Comparison of ENCODE assay signal across 17 cellular contexts in genomic region chr15:58608129-58608590, GRCh38.
A peak's percentile ranks its signal among the peaks of the same experiment; 100 is the strongest.
DNase-seq lines count a peak whose midpoint lies in the region; ATAC-seq and TF ChIP-seq lines count a peak whose summit lies in the region.
"Had no signal": no experiment of that assay in that cellular context is flagged by ENCODE, and none has a peak within 500 bp of the region (broad histone marks: within the 10 kb centered on the region; RNA-seq: fewer than 3 reads in every experiment).

No MANE protein-coding gene starts in this region.

- H3K36me3 ChIP-seq in CD4-positive, alpha-beta memory T cell (ENCODE audit: insufficient read depth, low read length): no peaks in the 10 kb centered on the region
- H3K36me3 ChIP-seq in brain microvascular endothelial cell (replicated peaks): peaks cover 10% of the 10 kb centered on the region
- H3K36me3 ChIP-seq: right lobe of liver had no signal

- peak; percentile 80 for ATAC-seq in omental fat pad (ENCODE audit: low FRiP score)
- ATAC-seq: esophagus mucosa, Right ventricle myocardium inferior had no signal

- H3K27ac ChIP-seq in CD4-positive, alpha-beta memory T cell (ENCODE audit: low read depth, low read length): peak overlapping the region; percentile 25
- H3K27ac ChIP-seq in brain microvascular endothelial cell: peak overlapping the region; percentile 31
- H3K27ac ChIP-seq: right lobe of liver, WERI-Rb-1 had no signal

- no peaks in the 10 kb centered on the region for H3K9me3 ChIP-seq in CD4-positive, alpha-beta memory T cell (ENCODE audit: control insufficient read depth in 1 of 2, low read length in 2 of 2)
- H3K9me3 ChIP-seq: right lobe of liver had no signal

- H3K27me3 ChIP-seq in CD4-positive, alpha-beta memory T cell (ENCODE audit: insufficient read depth, low read length): no peaks in the 10 kb centered on the region
- H3K27me3 ChIP-seq in brain microvascular endothelial cell (replicated peaks): no peaks in the 10 kb centered on the region
- H3K27me3 ChIP-seq: right lobe of liver had no signal

- H3K4me1 Mint-ChIP-seq in CD4-positive, alpha-beta memory T cell: peaks cover 16 to 29% (median 21%) of the 10 kb centered on the region in 4 donors

- peaks cover 0 to 3% (median 0%) of the 10 kb centered on the region in 8 donors for H3K9me3 Mint-ChIP-seq in CD4-positive, alpha-beta memory T cell

- H3K27me3 Mint-ChIP-seq in CD4-positive, alpha-beta memory T cell: no peaks in the 10 kb centered on the region

- peak overlapping the region; percentile 51 to 88 (median 70) for H3K27ac Mint-ChIP-seq in CD4-positive, alpha-beta memory T cell

- CTCF ChIA-PET in CD4-positive, alpha-beta memory T cell (lab: Charles Lee; ENCODE audit: partially characterized antibody): no interaction called here

- intact Hi-C loops in CD4-positive, alpha-beta memory T cell (cut with micrococcal nuclease): no loop called here

- peak in 4 of 5 donors; percentile 6 to 43 (median 28) for DNase-seq in CD4-positive, alpha-beta memory T cell
- DNase-seq in LHCN-M2 (ENCODE audit: low read depth) (peak; percentile 19), brain microvascular endothelial cell (peak; percentile 40), omental fat pad (ENCODE audit: low spot score) (no peak), DMS114 treated with DMSO at 0.1 percent for 48 hours (lab: John Stamatoyannopoulos, UW; ENCODE audit: unreplicated experiment) (no peak), NCI-H2107 (lab: John Stamatoyannopoulos, UW) (no peak), SK-N-DZ (ENCODE audit: low spot score) (no peak)
- DNase-seq: caudate nucleus, GOT3, islet precursor cell, NCI-H1105, NCI-H524 treated with DMSO at 0.1 percent for 48 hours, right lobe of liver, substantia nigra, WERI-Rb-1 had no signal

- H3K4me1 ChIP-seq in CD4-positive, alpha-beta memory T cell (ENCODE audit: insufficient read depth, low read length): peaks cover 18% of the 10 kb centered on the region

- H3K36me3 Mint-ChIP-seq in CD4-positive, alpha-beta memory T cell: peaks cover 64 to 71% of the 10 kb centered on the region in 2 donors

- in situ Hi-C loops in brain microvascular endothelial cell (cut with HindIII; ENCODE audit: low pct_ligation_motif_present, low sequenced_read_pairs): no loop called here

- TF ChIP-seq CTCF in brain microvascular endothelial cell (IDR thresholded peaks at IDR 0.05; ENCODE audit: low read depth, low read length, missing control alignments) (no peak), omental fat pad (IDR thresholded peaks at IDR 0.05) (no peak)

- POLR2A ChIA-PET in CD4-positive, alpha-beta memory T cell (lab: Charles Lee; ENCODE audit: partially characterized antibody): no interaction called here

- peak overlapping the region in 7 of 8 donors; percentile 14 to 73 (median 60) for H3K4me3 Mint-ChIP-seq in CD4-positive, alpha-beta memory T cell

- no peak overlapping the region for H3K4me3 ChIP-seq in CD4-positive, alpha-beta memory T cell (ENCODE audit: low read length in 2 of 2)
- no peak overlapping the region for H3K4me3 ChIP-seq in brain microvascular endothelial cell (ENCODE audit: low read depth, low read length)
- H3K4me3 ChIP-seq: right lobe of liver had no signal

Comparison
In these comparisons a context has a peak if more than half of its experiments do, and no peak if none do; other contexts are left out.
1. DNase-seq: peak in CD4-positive, alpha-beta memory T cell (4 of 5), LHCN-M2 (single experiment) and brain microvascular endothelial cell (single experiment); none in omental fat pad (single experiment), DMS114 treated with DMSO at 0.1 percent for 48 hours (single experiment), NCI-H2107 (single experiment) and SK-N-DZ (single experiment).